In genomic region chr15:48419896-48420295, GRCh38 we compare ENCODE assay signal across 16 cellular contexts.
"Had no signal": no experiment of that assay in that cellular context is flagged by ENCODE, and none has a peak within 500 bp of the region (broad histone marks: within the 10 kb centered on the region; RNA-seq: fewer than 3 reads in every experiment).

No MANE protein-coding gene starts in this region.

- H3K27me3 ChIP-seq: heart left ventricle, stomach had no signal

- ATAC-seq: heart left ventricle, left colon, left ventricle myocardium superior had no signal

- H3K9me3 ChIP-seq: heart left ventricle, stomach had no signal

- H3K27ac ChIP-seq: heart left ventricle, stomach had no signal

- H3K4me3 ChIP-seq: heart left ventricle, lung, stomach had no signal

- DNase-seq: dermis blood vessel endothelial cell; erythroblast; heart left ventricle; hippocampal formation; left colon; left ventricle myocardium superior; mesenchymal stem cell; naive B cell; nephron progenitor cell; posterior cingulate gyrus; small intestine; stimulated activated CD4-positive, alpha-beta T cell treated with anti-CD3 and anti-CD28 coated beads, Interleukin-12 subunit alpha, Interleukin-12 subunit beta, amount 100 ng/mL, for 4 hours; stimulated activated naive CD4-positive, alpha-beta T cell; stomach; substantia nigra had no signal
